Comparison of ENCODE assay signal across 10 cellular contexts in the genomic region with DNA sequence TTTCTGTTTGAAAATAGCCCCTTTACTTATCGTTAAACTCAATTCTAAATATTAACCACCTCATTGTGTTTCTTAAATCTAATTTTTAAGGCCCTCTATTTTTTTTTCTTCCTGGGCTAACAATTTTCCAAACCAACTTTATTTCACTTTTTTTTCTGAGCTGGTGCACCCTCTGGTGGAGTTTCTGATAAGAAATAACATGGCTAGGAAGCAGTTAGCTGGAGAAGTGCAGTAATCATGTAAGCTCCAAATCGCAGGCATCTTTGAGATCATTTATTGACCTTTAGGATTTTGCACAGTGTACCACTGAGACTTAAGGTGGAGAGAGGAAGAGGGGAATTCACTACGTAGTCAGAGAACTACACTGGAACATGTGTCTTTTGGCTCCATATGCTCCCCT. TPM values are rescaled to one million over a fixed set of nuclear protein-coding genes. Genes with fewer than 3 reads are reported as not detected.
A peak's percentile ranks its signal among the peaks of the same experiment; 100 is the strongest.
DNase-seq lines count a peak whose midpoint lies in the region; FAIRE-seq and TF ChIP-seq lines count a peak whose summit lies in the region.
"Had no signal": no experiment of that assay in that cellular context is flagged by ENCODE, and none has a peak within 500 bp of the region (broad histone marks: within the 10 kb centered on the region; RNA-seq: fewer than 3 reads in every experiment).

No MANE protein-coding gene starts in this region.

- H3K27ac ChIP-seq in smooth muscle cell (ENCODE audit: low read depth) (no peak overlapping the region), substantia nigra (ENCODE audit: low read depth, low read length, poor library complexity, severe bottlenecking) (no peak overlapping the region)

- no peaks in the 10 kb centered on the region for H3K79me2 ChIP-seq in smooth muscle cell (ENCODE audit: low read depth)

- H3K4me1 Mint-ChIP-seq in glutamatergic neuron (ENCODE audit: low read depth, unreplicated experiment): no peaks in the 10 kb centered on the region

- H3K4me1 ChIP-seq in smooth muscle cell (ENCODE audit: low read depth): no peaks in the 10 kb centered on the region

- H3K36me3 ChIP-seq in smooth muscle cell (ENCODE audit: low read depth): no peaks in the 10 kb centered on the region
- H3K36me3 ChIP-seq: HAP-1 had no signal

- peak; percentile 93 for FAIRE-seq in H54 (lab: Jason Lieb, UNC)
- FAIRE-seq: islet of Langerhans had no signal

- no peaks in the 10 kb centered on the region for H4K20me1 ChIP-seq in smooth muscle cell (ENCODE audit: low read depth)

- no peak overlapping the region for H3K4me3 Mint-ChIP-seq in glutamatergic neuron (ENCODE audit: unreplicated experiment)

- peak overlapping the region; percentile 19 for H2AFZ ChIP-seq in smooth muscle cell (ENCODE audit: low read depth)

- H3K4me3 ChIP-seq in epithelial cell of proximal tubule (ENCODE audit: low read depth, low read length): no peak overlapping the region
- H3K4me3 ChIP-seq in smooth muscle cell: no peak overlapping the region
- H3K4me3 ChIP-seq: HAP-1 had no signal

- H3K27ac Mint-ChIP-seq in glutamatergic neuron (ENCODE audit: unreplicated experiment): no peak overlapping the region

- H3K36me3 Mint-ChIP-seq in glutamatergic neuron (ENCODE audit: unreplicated experiment): no peaks in the 10 kb centered on the region

- H3F3A ChIP-seq in smooth muscle cell (ENCODE audit: low read depth): no peaks in the 10 kb centered on the region

- no peak for TF ChIP-seq POLR2A in H54 (IDR thresholded peaks at IDR 0.05; ENCODE audit: low read depth, low read length)

- 85% methylated on average over 3 of the region's 3 CpGs for WGBS in smooth muscle cell (ENCODE audit: low lambda C conversion rate)

- peak; percentile 5 for DNase-seq in H54 (ENCODE audit: insufficient read length, low spot score)
- peak; percentile 66 for DNase-seq in OCI-M1 (lab: John Stamatoyannopoulos, UW)
- no peak for DNase-seq in epithelial cell of proximal tubule (ENCODE audit: low read depth)
- no peak for DNase-seq in smooth muscle cell (lab: John Stamatoyannopoulos, UW; ENCODE audit: unreplicated experiment)
- DNase-seq in substantia nigra (lab: John Stamatoyannopoulos, UW): no peak
- no peak for DNase-seq in NCI-H69 (lab: John Stamatoyannopoulos, UW)
- no peak for DNase-seq in glutamatergic neuron
- DNase-seq: cerebellar nuclear complex had no signal

- no peaks in the 10 kb centered on the region for H3K27me3 ChIP-seq in smooth muscle cell (ENCODE audit: low read depth)

- no peak overlapping the region for H3K9ac ChIP-seq in smooth muscle cell (ENCODE audit: low read depth)

- no peak overlapping the region for H3K4me2 ChIP-seq in smooth muscle cell

- no peaks in the 10 kb centered on the region for H3K27me3 Mint-ChIP-seq in glutamatergic neuron (ENCODE audit: unreplicated experiment)

- H3K9me3 Mint-ChIP-seq in glutamatergic neuron (ENCODE audit: unreplicated experiment): no peaks in the 10 kb centered on the region

- peak; percentile 62 for TF ChIP-seq CTCF in epithelial cell of proximal tubule (conservative IDR thresholded peaks at IDR 0.05; ENCODE audit: low read depth, low read length)
- peak; percentile 45 for TF ChIP-seq CTCF in smooth muscle cell (IDR thresholded peaks at IDR 0.05; ENCODE audit: borderline replicate concordance, insufficient read depth, poor library complexity, severe bottlenecking)
- no peak for TF ChIP-seq CTCF in glutamatergic neuron (IDR thresholded peaks at IDR 0.05; ENCODE audit: partially characterized antibody, unreplicated experiment)

- H3K9me3 ChIP-seq in smooth muscle cell (replicated peaks; ENCODE audit: low read depth): no peaks in the 10 kb centered on the region
- H3K9me3 ChIP-seq: HAP-1 had no signal

RNA-seq across cellular contexts. Expression of gene TMEM207, which starts 6.4 kb away (rescaled TPM):
- total RNA-seq in epithelial cell of proximal tubule: not detected in 2 replicates
- total RNA-seq in smooth muscle cell: not detected in 2 replicates
- not detected in 2 replicates for polyA plus RNA-seq in smooth muscle cell
- total RNA-seq in glutamatergic neuron (ENCODE audit: unreplicated experiment): not detected

RNA-seq across cellular contexts. Expression of gene CLDN16, which starts 55.3 kb away (rescaled TPM):
- total RNA-seq in epithelial cell of proximal tubule: 8.5 and 29.7 TPM in 2 replicates
- 0.13 and 0.45 TPM in 2 replicates for total RNA-seq in smooth muscle cell
- polyA plus RNA-seq in smooth muscle cell: 0.40 TPM in 1 of 2 replicates, not detected in the other
- total RNA-seq in glutamatergic neuron (ENCODE audit: unreplicated experiment): not detected

Comparison
In these comparisons a context has a peak if more than half of its experiments do, and no peak if none do; other contexts are left out.
1. DNase-seq: peak in H54 (single experiment) and OCI-M1 (single experiment); none in epithelial cell of proximal tubule (single experiment), smooth muscle cell (single experiment), substantia nigra (0 of 49), NCI-H69 (single experiment) and glutamatergic neuron (single experiment).